23 cellular contexts compared by ENCODE assay signal in the genomic region with DNA sequence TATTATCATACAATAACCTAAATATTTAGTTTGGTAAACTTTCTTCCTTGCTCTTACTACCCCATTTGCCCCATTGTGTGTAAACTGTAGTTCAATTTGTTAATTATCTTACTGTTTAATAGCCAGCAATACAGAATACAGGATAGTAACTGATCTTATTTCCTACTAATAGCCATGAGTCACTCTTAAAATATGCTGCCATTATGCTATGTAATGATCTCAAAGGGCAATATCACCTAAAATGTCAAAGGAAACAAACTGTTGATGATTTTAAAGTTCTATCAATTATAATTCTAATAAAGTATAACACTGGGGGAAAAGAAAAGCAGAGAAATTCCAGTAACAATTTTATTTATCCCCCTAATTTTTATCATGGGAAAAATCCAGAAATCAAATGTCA. TPM values are rescaled to one million over a fixed set of nuclear protein-coding genes. Genes with fewer than 3 reads are reported as not detected.
DNase-seq lines count a peak whose midpoint lies in the region; ATAC-seq and TF ChIP-seq lines count a peak whose summit lies in the region.
"Had no signal": no experiment of that assay in that cellular context is flagged by ENCODE, and none has a peak within 500 bp of the region (broad histone marks: within the 10 kb centered on the region; RNA-seq: fewer than 3 reads in every experiment).

No MANE protein-coding gene starts in this region.

- no peaks in the 10 kb centered on the region for H3K27me3 ChIP-seq in breast epithelium
- no peaks in the 10 kb centered on the region for H3K27me3 ChIP-seq in SK-N-SH (ENCODE audit: insufficient read depth)
- no peaks in the 10 kb centered on the region for H3K27me3 ChIP-seq in fibroblast of lung (ENCODE audit: control insufficient read depth, insufficient read depth, low read length)
- H3K27me3 ChIP-seq in smooth muscle cell (ENCODE audit: low read depth): no peaks in the 10 kb centered on the region
- H3K27me3 ChIP-seq: brain microvascular endothelial cell had no signal

- TF ChIP-seq POLR2A in breast epithelium (IDR thresholded peaks at IDR 0.05): no peak

- H3K4me3 ChIP-seq in breast epithelium: no peak overlapping the region
- H3K4me3 ChIP-seq in SK-N-SH (ENCODE audit: low read depth in 2 of 2, low read length in 1 of 2): no peak overlapping the region; a peak in 1 of 4 replicates
- H3K4me3 ChIP-seq in fibroblast of lung (replicated peaks in 1 of 4; ENCODE audit: control extremely low read depth in 1 of 4, insufficient read depth in 1 of 4, low read depth in 3 of 4, low read length in 4 of 4): no peak overlapping the region
- H3K4me3 ChIP-seq in smooth muscle cell: peak overlapping the region; percentile 13
- H3K4me3 ChIP-seq: skin epidermis had no signal

- H4K20me1 ChIP-seq in SK-N-SH (ENCODE audit: insufficient read depth) (peaks cover 70% of the 10 kb centered on the region), fibroblast of lung (ENCODE audit: control insufficient read depth, extremely low read depth, insufficient read depth, low read length) (no peaks in the 10 kb centered on the region), smooth muscle cell (ENCODE audit: low read depth) (peaks cover 29% of the 10 kb centered on the region)

- intact Hi-C loops in MCF 10A (cut with micrococcal nuclease) (loop anchor here (5.0 to 10.0 kb wide), 2 partner anchors 192 to 990 kb away; no protein-coding TSS in a partner anchor), breast epithelium (cut with DNase I; ENCODE audit: low total_unique reads) (loop anchor here (10.0 kb wide), 1 partner anchor 80 kb away; no protein-coding TSS in a partner anchor)

- TF ChIP-seq CTCF in MCF 10A (IDR thresholded peaks at IDR 0.05; ENCODE audit: unreplicated experiment) (no peak), breast epithelium (IDR thresholded peaks at IDR 0.05) (no peak), SK-N-SH (IDR thresholded peaks at IDR 0.05) (no peak), fibroblast of lung (conservative IDR thresholded peaks at IDR 0.05 in 1 of 2, IDR thresholded peaks at IDR 0.05 in 1 of 2; ENCODE audit: low read depth in 1 of 2, low read length in 2 of 2) (no peak), smooth muscle cell (IDR thresholded peaks at IDR 0.05; ENCODE audit: borderline replicate concordance, insufficient read depth, poor library complexity, severe bottlenecking) (no peak)

- H3K9me2 ChIP-seq in SK-N-SH: no peaks in the 10 kb centered on the region

- no peak for TF ChIP-seq EP300 in SK-N-SH (IDR thresholded peaks at IDR 0.05; ENCODE audit: borderline replicate concordance in 1 of 2, low read depth in 1 of 2, low read length in 1 of 2)

- DNase-seq in MCF 10A (ENCODE audit: unreplicated experiment): no peak
- no peak for DNase-seq in breast epithelium (ENCODE audit: low spot score in 2 of 2)
- DNase-seq in SK-N-SH: no peak
- DNase-seq in fibroblast of lung (ENCODE audit: low read depth in 2 of 2): peak; percentile 28 to 40
- no peak for DNase-seq in smooth muscle cell (lab: John Stamatoyannopoulos, UW; ENCODE audit: unreplicated experiment)
- DNase-seq in stimulated activated CD4-positive, alpha-beta T cell treated with anti-CD3 and anti-CD28 coated beads, Interleukin-4, amount 100 ng/mL, for 24 hours: no peak
- DNase-seq in NCI-H345 (lab: John Stamatoyannopoulos, UW): no peak
- DNase-seq: activated CD8-positive, alpha-beta memory T cell treated with anti-CD3 and anti-CD28 coated beads for 24 hours; brain microvascular endothelial cell; cortex of kidney; GF-D8; NCI-H1417 treated with DMSO at 0.1 percent for 48 hours; NCI-H748 treated with DMSO at 0.1 percent for 48 hours; posterior cingulate gyrus; stimulated activated CD4-positive, alpha-beta T cell treated with anti-CD3 and anti-CD28 coated beads, Interleukin-4, amount 100 ng/mL, for 1 hour; T-helper 9 cell had no signal

- no peaks in the 10 kb centered on the region for H3K4me1 ChIP-seq in breast epithelium
- peaks cover 17 to 19% of the 10 kb centered on the region in 2 experiments; a peak in 3 of 4 replicates for H3K4me1 ChIP-seq in SK-N-SH (ENCODE audit: control insufficient read depth in 1 of 2, insufficient read depth in 2 of 2, low read depth in 1 of 2, low read length in 1 of 2)
- peaks cover 5% of the 10 kb centered on the region for H3K4me1 ChIP-seq in fibroblast of lung (ENCODE audit: control insufficient read depth, extremely low read depth, insufficient read depth, low read length)
- H3K4me1 ChIP-seq in smooth muscle cell (ENCODE audit: low read depth): peaks cover 15% of the 10 kb centered on the region

- ATAC-seq in GM18873 (IDR thresholded peaks at IDR 0.05; ENCODE audit: low FRiP score, unreplicated experiment): no peak
- ATAC-seq: activated CD4-positive, CD25-positive, alpha-beta regulatory T cell treated with anti-CD3 and anti-CD28 coated beads, Interleukin-2, amount 50 U/mL, for 24 hours; natural killer cell treated with Interleukin-12 subunit alpha and Interleukin-12 subunit beta and Interleukin-15 and Interleukin-18, amount 100 ng/mL, for 72 hours had no signal

- H3K79me2 ChIP-seq in SK-N-SH (ENCODE audit: insufficient read depth) (peaks cover 78% of the 10 kb centered on the region), fibroblast of lung (ENCODE audit: control insufficient read depth, insufficient read depth, low read length) (peaks cover 42% of the 10 kb centered on the region), smooth muscle cell (ENCODE audit: low read depth) (peaks cover 47% of the 10 kb centered on the region)

- H2AFZ ChIP-seq in SK-N-SH (ENCODE audit: low read depth) (no peak overlapping the region), fibroblast of lung (ENCODE audit: low read length) (no peak overlapping the region), smooth muscle cell (ENCODE audit: low read depth) (no peak overlapping the region)

- H3K36me3 ChIP-seq in breast epithelium: no peaks in the 10 kb centered on the region
- peaks cover 41 to 50% of the 10 kb centered on the region in 2 experiments for H3K36me3 ChIP-seq in SK-N-SH (replicated peaks in 1 of 2; ENCODE audit: control insufficient read depth in 1 of 2, insufficient read depth in 2 of 2, low read length in 1 of 2)
- H3K36me3 ChIP-seq in fibroblast of lung (ENCODE audit: control insufficient read depth, insufficient read depth, low read length): peaks cover 3% of the 10 kb centered on the region
- H3K36me3 ChIP-seq in smooth muscle cell (ENCODE audit: low read depth): no peaks in the 10 kb centered on the region

- H3K4me3 Mint-ChIP-seq in MCF 10A (ENCODE audit: unreplicated experiment): peak overlapping the region; percentile 89
- H3K4me3 Mint-ChIP-seq: activated naive CD8-positive, alpha-beta T cell; activated T-helper 1 cell treated with anti-CD3 and anti-CD28 coated beads, Interleukin-12 subunit alpha, Interleukin-12 subunit beta, Interleukin-2, Interleukin-4 antibody, amounts not matched to agents 30 ng/mL and 10 ng/mL and 1 ng/mL, durations not matched to agents 14 hours and 24 hours and 36 hours had no signal

- no peaks in the 10 kb centered on the region for H3K9me3 Mint-ChIP-seq in MCF 10A (ENCODE audit: unreplicated experiment)
- H3K9me3 Mint-ChIP-seq: activated T-helper 1 cell treated with anti-CD3 and anti-CD28 coated beads, Interleukin-12 subunit alpha, Interleukin-12 subunit beta, Interleukin-2, Interleukin-4 antibody, amounts not matched to agents 30 ng/mL and 10 ng/mL and 1 ng/mL, durations not matched to agents 14 hours and 24 hours and 36 hours; natural killer cell treated with Interleukin-12 subunit alpha and Interleukin-12 subunit beta and Interleukin-15 and Interleukin-18, amount 100 ng/mL, for 72 hours had no signal

- H3K27ac ChIP-seq in breast epithelium: no peak overlapping the region
- H3K27ac ChIP-seq in SK-N-SH (ENCODE audit: low read depth in 2 of 2, low read length in 1 of 2): peak overlapping the region in 1 of 2 experiments; percentile 7; a peak in 2 of 4 replicates
- H3K27ac ChIP-seq in fibroblast of lung (ENCODE audit: insufficient read depth, low read length): no peak overlapping the region
- no peak overlapping the region for H3K27ac ChIP-seq in smooth muscle cell (ENCODE audit: low read depth)
- H3K27ac ChIP-seq: 22Rv1, brain microvascular endothelial cell, skin epidermis had no signal

- CTCF ChIA-PET in MCF 10A (lab: Yijun Ruan, JAX): interaction anchor here (0.8 to 5.1 kb wide), 7 partner anchors 59 to 460 kb away, joined by 3 to 40 read pairs (median 5); a partner anchor contains a TSS
- CTCF ChIA-PET in SK-N-SH (lab: Yijun Ruan, JAX): interaction anchor here (0.6 to 4.2 kb wide), 5 partner anchors 41 to 251 kb away, joined by 3 to 18 read pairs (median 7); no protein-coding TSS in a partner anchor

- H3K9me3 ChIP-seq in breast epithelium (no peaks in the 10 kb centered on the region), SK-N-SH (no peaks in the 10 kb centered on the region), fibroblast of lung (ENCODE audit: control insufficient read depth, insufficient read depth, low read depth, low read length) (no peaks in the 10 kb centered on the region), smooth muscle cell (replicated peaks; ENCODE audit: low read depth) (no peaks in the 10 kb centered on the region)

- BruUV-seq in MCF 10A (replicated peaks; lab: Mats Ljungman, UMichigan): no TSS peak

- peak overlapping the region; percentile 96 for H3K27ac Mint-ChIP-seq in MCF 10A (ENCODE audit: low read depth, unreplicated experiment)
- H3K27ac Mint-ChIP-seq: activated naive CD8-positive, alpha-beta T cell; activated T-helper 1 cell treated with anti-CD3 and anti-CD28 coated beads, Interleukin-12 subunit alpha, Interleukin-12 subunit beta, Interleukin-2, Interleukin-4 antibody, amounts not matched to agents 30 ng/mL and 10 ng/mL and 1 ng/mL, durations not matched to agents 14 hours and 24 hours and 36 hours; natural killer cell treated with Interleukin-12 subunit alpha and Interleukin-12 subunit beta and Interleukin-15 and Interleukin-18, amount 100 ng/mL, for 72 hours had no signal

- POLR2A ChIA-PET in MCF 10A (lab: Yijun Ruan, JAX): interaction anchor here (0.5 to 4.4 kb wide), 15 partner anchors 22 to 793 kb away, joined by 3 to 30 read pairs (median 18); no protein-coding TSS in a partner anchor
- POLR2A ChIA-PET in SK-N-SH (lab: Yijun Ruan, JAX): interaction anchor here (1.6 kb wide), 1 partner anchor 82 kb away, joined by 3 read pairs; no protein-coding TSS in a partner anchor

- H3K27me3 Mint-ChIP-seq in MCF 10A (ENCODE audit: insufficient read depth, unreplicated experiment): no peaks in the 10 kb centered on the region
- H3K27me3 Mint-ChIP-seq: activated naive CD8-positive, alpha-beta T cell; natural killer cell treated with Interleukin-12 subunit alpha and Interleukin-12 subunit beta and Interleukin-15 and Interleukin-18, amount 100 ng/mL, for 72 hours had no signal

- peaks cover 33% of the 10 kb centered on the region for H3K36me3 Mint-ChIP-seq in MCF 10A (ENCODE audit: insufficient read depth, unreplicated experiment)

- H3K4me1 Mint-ChIP-seq in MCF 10A (ENCODE audit: insufficient read depth, unreplicated experiment): peaks cover 40% of the 10 kb centered on the region

- H3K9ac ChIP-seq in SK-N-SH: no peak overlapping the region
- no peak overlapping the region for H3K9ac ChIP-seq in fibroblast of lung (ENCODE audit: insufficient read depth, low read length)
- no peak overlapping the region for H3K9ac ChIP-seq in smooth muscle cell (ENCODE audit: low read depth)

- TF ChIP-seq RAD21 in SK-N-SH (IDR thresholded peaks at IDR 0.05; ENCODE audit: low read length): no peak

- peaks cover 10% of the 10 kb centered on the region for H3F3A ChIP-seq in SK-N-SH (replicated peaks; ENCODE audit: insufficient read depth)
- no peaks in the 10 kb centered on the region for H3F3A ChIP-seq in smooth muscle cell (ENCODE audit: low read depth)

- H3K4me2 ChIP-seq in SK-N-SH (peak overlapping the region; percentile 89), fibroblast of lung (ENCODE audit: extremely low read depth, insufficient read depth, low read length) (peak overlapping the region; percentile 90), smooth muscle cell (no peak overlapping the region)

RNA-seq across cellular contexts. Expression of a gene that starts 4.3 kb away (rescaled TPM):
- total RNA-seq in MCF 10A (2022) (87.0 and 94.1 TPM in 2 replicates), breast epithelium (10 to 100 TPM; 16.1 to 21.2 (median 16.3) TPM), fibroblast of lung (38.8 and 45.2 TPM in 2 replicates), smooth muscle cell (19.0 and 20.6 TPM in 2 replicates)
- polyA plus RNA-seq in SK-N-SH (2012; rRNA removed) (6.9 and 7.2 TPM in 2 replicates), fibroblast of lung (13.6 and 16.2 TPM in 2 replicates), smooth muscle cell (6.8 and 8.0 TPM in 2 replicates)
- 8.1 and 9.4 TPM in 2 replicates for polyA plus RNA-seq in SK-N-SH (2012; cell fraction: cytosol; rRNA removed)
- 8.6 and 10.0 TPM in 2 replicates for polyA plus RNA-seq in SK-N-SH (2012; cell fraction: nucleus; rRNA removed)
- polyA plus RNA-seq in fibroblast of lung (2012): 17.4 and 19.3 TPM in 2 replicates
- polyA minus RNA-seq in fibroblast of lung (ENCODE audit: low replicate concordance): 4.0 and 5.1 TPM in 2 replicates

Comparison
In these comparisons a context has a peak if more than half of its experiments do, and no peak if none do; other contexts are left out.
1. DNase-seq: peak in fibroblast of lung (2 of 2); none in MCF 10A (single experiment), breast epithelium (0 of 2), SK-N-SH (single experiment), smooth muscle cell (single experiment), stimulated activated CD4-positive, alpha-beta T cell treated with anti-CD3 and anti-CD28 coated beads, Interleukin-4, amount 100 ng/mL, for 24 hours (single experiment) and NCI-H345 (single experiment).